34 cellular contexts compared by ENCODE assay signal in the genomic region with DNA sequence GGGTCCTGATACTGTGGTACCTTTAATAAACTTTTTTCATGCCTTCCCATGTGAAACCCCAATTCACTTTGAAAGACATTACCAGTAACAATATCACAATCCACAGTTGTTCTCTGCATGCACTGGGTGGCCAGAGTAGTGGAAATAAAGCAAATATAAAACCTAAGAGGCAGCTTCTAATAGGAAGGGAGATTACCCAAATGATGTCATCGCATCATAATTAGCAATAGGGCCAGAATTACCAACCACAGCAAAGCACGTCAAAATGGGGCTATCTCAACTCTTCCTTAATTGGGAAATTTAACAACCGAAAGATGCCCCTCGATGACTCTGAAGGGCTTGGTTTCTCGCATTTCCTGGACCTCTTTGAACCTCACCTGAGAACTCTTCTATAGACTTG.
"Had no signal": no experiment of that assay in that cellular context is flagged by ENCODE, and none has a peak within 500 bp of the region (broad histone marks: within the 10 kb centered on the region; RNA-seq: fewer than 3 reads in every experiment).

No MANE protein-coding gene starts in this region.

- H3K4me3 ChIP-seq: MG63 had no signal

- DNase-seq: Karpas-422, Kasumi-1, MG63, MM.1S, MV-4-11, NCI-H1048, NCI-H1092, NCI-H1092 treated with DMSO at 0.1 percent for 48 hours, NCI-H1105, NCI-H1105 treated with DMSO at 0.1 percent for 48 hours, NCI-H1417, NCI-H1417 treated with DMSO at 0.1 percent for 48 hours, NCI-H1436, NCI-H1436 treated with DMSO at 0.1 percent for 48 hours, NCI-H146, NCI-H1694, NCI-H1694 treated with DMSO at 0.1 percent for 48 hours, NCI-H187, NCI-H187 treated with DMSO at 0.1 percent for 48 hours, NCI-H1930, NCI-H2029, NCI-H2029 treated with DMSO at 0.1 percent for 48 hours, NCI-H2081, NCI-H2081 treated with DMSO at 0.1 percent for 48 hours, NCI-H2107, NCI-H2171, NCI-H2171 treated with DMSO at 0.1 percent for 48 hours, NCI-H2227 treated with DMSO at 0.1 percent for 48 hours, NCI-H226, NCI-H345, NCI-H446, NCI-H446 treated with DMSO at 0.1 percent for 48 hours, NCI-H510A, NCI-H510A treated with DMSO at 0.1 percent for 48 hours had no signal

- H3K9me3 ChIP-seq: MG63 had no signal

- H3K36me3 ChIP-seq: MG63 had no signal
